8 cellular contexts compared by ENCODE assay signal in the genomic region with DNA sequence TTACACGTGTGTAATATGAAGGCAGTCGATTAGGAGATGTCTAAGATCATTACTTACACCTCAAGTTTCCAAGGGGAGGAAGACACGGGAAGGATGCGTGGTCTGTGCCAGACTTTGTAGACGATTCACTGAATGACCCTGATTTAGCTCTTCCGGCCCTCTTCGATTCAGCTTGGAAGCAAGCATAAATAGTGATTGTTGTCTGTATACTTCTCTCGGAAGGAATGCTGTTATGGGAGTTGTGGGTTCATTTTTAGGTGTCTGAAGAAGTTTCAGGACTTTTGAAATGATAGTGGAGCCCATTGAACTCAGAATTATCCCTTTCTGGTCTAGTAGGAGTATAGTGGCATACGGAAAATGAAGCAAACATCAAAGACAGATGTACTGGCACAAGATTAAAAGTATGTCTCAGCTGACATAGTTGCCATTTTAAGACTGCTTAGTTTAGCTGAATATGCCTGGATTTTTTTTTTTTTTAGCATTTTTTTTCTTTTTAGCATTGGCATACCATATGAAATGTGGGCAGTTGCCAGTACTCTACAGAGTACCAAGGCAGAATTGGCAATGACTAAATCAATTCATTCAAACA. TPM values are rescaled to one million over a fixed set of nuclear protein-coding genes. Genes with fewer than 3 reads are reported as not detected.
A peak's percentile ranks its signal among the peaks of the same experiment; 100 is the strongest.
DNase-seq lines count a peak whose midpoint lies in the region; ATAC-seq and TF ChIP-seq lines count a peak whose summit lies in the region.

No MANE protein-coding gene starts in this region.

- H3K27me3 ChIP-seq in CD4-positive, alpha-beta T cell (ENCODE audit: control insufficient read depth, insufficient read depth, low read length) = no peaks in the 10 kb centered on the region
- H3K27me3 ChIP-seq in prostate gland (replicated peaks; ENCODE audit: insufficient read depth) = no peaks in the 10 kb centered on the region

- H3K27ac ChIP-seq in CD4-positive, alpha-beta T cell (ENCODE audit: low read depth, low read length) = peak overlapping the region; percentile 96
- H3K27ac ChIP-seq in prostate gland = peak overlapping the region; percentile 99

- CTCF ChIA-PET in CD4-positive, alpha-beta T cell (lab: Charles Lee) = interaction anchor here (1.0 to 3.3 kb wide), 4 partner anchors 15 to 187 kb away, joined by 3 to 17 read pairs (median 8); no protein-coding TSS in a partner anchor

- no peak for TF ChIP-seq CTCF in CD4-positive, alpha-beta T cell (IDR thresholded peaks at IDR 0.05)
- no peak for TF ChIP-seq CTCF in fibroblast of villous mesenchyme (IDR thresholded peaks at IDR 0.05; ENCODE audit: insufficient read depth, low read depth, low read length)
- TF ChIP-seq CTCF in prostate gland (IDR thresholded peaks at IDR 0.05) = no peak

- H3K27ac Mint-ChIP-seq in CD4-positive, alpha-beta T cell = peak overlapping the region; percentile 99

- no peaks in the 10 kb centered on the region for H3K9me3 ChIP-seq in CD4-positive, alpha-beta T cell (ENCODE audit: control insufficient read depth, low read length)
- no peaks in the 10 kb centered on the region for H3K9me3 ChIP-seq in prostate gland

- under 1% methylated on average over 9 of the region's 9 CpGs for whole genome bisulfite sequencing in prostate gland

- H3K4me3 Mint-ChIP-seq in CD4-positive, alpha-beta T cell = peak overlapping the region; percentile 100

- no peak for TF ChIP-seq POLR2A in prostate gland (IDR thresholded peaks at IDR 0.05)

- POLR2A ChIA-PET in CD4-positive, alpha-beta T cell (lab: Charles Lee) = interaction anchor here (0.7 to 5.1 kb wide), 9 partner anchors 9 to 221 kb away, joined by 3 to 63 read pairs (median 5); a partner anchor contains a TSS

- no peaks in the 10 kb centered on the region for H3K4me1 ChIP-seq in prostate gland (replicated peaks)

- H3K4me1 Mint-ChIP-seq in CD4-positive, alpha-beta T cell (ENCODE audit: low read depth) = peaks cover 74% of the 10 kb centered on the region

- intact Hi-C loops in CD4-positive, alpha-beta T cell (cut with DNase I, micrococcal nuclease) = loop anchor here (1.0 to 5.0 kb wide), 7 partner anchors 36 to 898 kb away; a partner anchor contains a TSS
- intact Hi-C loops in prostate gland (cut with DNase I) = loop anchor here (1.0 to 10.0 kb wide), 2 partner anchors 135 to 190 kb away; a partner anchor contains a TSS

- ATAC-seq in CD4-positive, alpha-beta T cell (ENCODE audit: poor library complexity) = peak; percentile 23
- ATAC-seq in GM19351 (IDR thresholded peaks at IDR 0.05; ENCODE audit: unreplicated experiment) = peak; percentile 7
- ATAC-seq in HG03432 (IDR thresholded peaks at IDR 0.05; ENCODE audit: unreplicated experiment) = peak; percentile 6

- H3K27me3 Mint-ChIP-seq in CD4-positive, alpha-beta T cell = no peaks in the 10 kb centered on the region

- no peaks in the 10 kb centered on the region for H3K36me3 ChIP-seq in prostate gland

- H3K4me3 ChIP-seq in fibroblast of villous mesenchyme (ENCODE audit: low read depth, low read length) (peak overlapping the region; percentile 99), prostate gland (peak overlapping the region; percentile 83 to 91)

- no peaks in the 10 kb centered on the region for H3K9me3 Mint-ChIP-seq in CD4-positive, alpha-beta T cell

- peak in 1 of 10 experiments; percentile 2 for DNase-seq in CD4-positive, alpha-beta T cell
- DNase-seq in activated CD4-positive, alpha-beta T cell treated with anti-CD3 and anti-CD28 coated beads for 48 hours = peak; percentile 25
- DNase-seq in fibroblast of villous mesenchyme (ENCODE audit: low read depth) (peak; percentile 53), prostate gland (ENCODE audit: low spot score) (no peak), LoVo (ENCODE audit: low spot score) (no peak), inferior parietal cortex (ENCODE audit: extremely low spot score) (no peak)

- H3K36me3 Mint-ChIP-seq in CD4-positive, alpha-beta T cell (ENCODE audit: low read depth) = peaks cover 34% of the 10 kb centered on the region

RNA-seq across cellular contexts. Expression of a gene that starts 1.0 kb away (rescaled TPM):
- total RNA-seq in CD4-positive, alpha-beta T cell = 10 to 100 TPM; 31.9 to 34.1 TPM
- total RNA-seq in fibroblast of villous mesenchyme (53.5 and 80.7 TPM in 2 replicates), prostate gland (10 to 100 TPM; 63.3 to 65.0 TPM)

Comparison
In these comparisons a context has a peak if more than half of its experiments do, and no peak if none do; other contexts are left out.
1. DNase-seq: peak in activated CD4-positive, alpha-beta T cell treated with anti-CD3 and anti-CD28 coated beads for 48 hours (single experiment) and fibroblast of villous mesenchyme (single experiment); none in prostate gland (single experiment), LoVo (single experiment) and inferior parietal cortex (single experiment).
2. Peak in every context shown above with its lines, with median percentiles within 50 percentile points of each other: ATAC-seq.